Comparison of ENCODE assay signal across 8 cellular contexts in the genomic region with DNA sequence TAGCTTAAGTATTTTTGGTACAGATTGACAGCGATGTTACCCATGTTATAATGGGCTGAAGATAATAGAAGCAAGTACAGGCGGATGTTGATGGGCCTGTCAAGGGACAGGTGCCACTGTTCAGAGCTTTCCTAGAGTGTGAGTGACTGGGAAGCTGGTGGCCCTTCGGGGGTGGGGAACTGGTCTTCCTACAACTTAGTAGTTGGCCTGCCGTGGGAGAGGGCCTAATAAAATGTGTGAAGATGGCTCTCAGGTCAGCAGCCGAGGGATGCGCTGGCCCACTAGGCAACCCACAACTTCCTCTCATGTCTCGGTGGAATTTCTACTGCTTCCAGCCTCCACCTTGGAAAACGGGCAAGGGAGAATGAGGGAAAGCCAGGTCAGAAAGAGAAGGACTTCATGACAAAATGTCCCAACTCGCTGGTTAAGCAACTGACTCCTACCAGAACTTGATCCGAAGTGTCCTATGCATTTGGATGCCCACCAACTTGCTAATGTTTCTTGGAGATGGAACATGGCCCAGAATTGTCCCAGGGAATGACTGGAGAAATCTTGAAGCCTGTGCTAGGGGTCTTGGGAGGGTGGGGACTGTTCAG. TPM values are rescaled to one million over a fixed set of nuclear protein-coding genes. Genes with fewer than 3 reads are reported as not detected.
DNase-seq lines count a peak whose midpoint lies in the region; ATAC-seq lines count a peak whose summit lies in the region.

No MANE protein-coding gene starts in this region.

- CTCF ChIA-PET in activated CD4-positive, alpha-beta memory T cell treated with anti-CD3 and anti-CD28 coated beads for 36 hours (lab: Charles Lee) = interaction anchor here (0.8 to 2.4 kb wide), 4 partner anchors 10 to 128 kb away, joined by 3 to 6 read pairs (median 4); no protein-coding TSS in a partner anchor

- no peak overlapping the region for H3K27ac ChIP-seq in iPS-18a (ENCODE audit: low read length)

- H3K4me1 Mint-ChIP-seq in T-helper 1 cell treated with Interleukin-12 subunit alpha and Interleukin-12 subunit beta and Interleukin-4 antibody, amounts not matched to agents 30 μg/mL and 1 μg/mL, for 36 hours (ENCODE audit: low read depth) = peaks cover 32% of the 10 kb centered on the region
- H3K4me1 Mint-ChIP-seq in activated CD4-positive, alpha-beta memory T cell treated with anti-CD3 and anti-CD28 coated beads for 36 hours (ENCODE audit: low read depth) = peaks cover 30% of the 10 kb centered on the region
- peaks cover 24% of the 10 kb centered on the region for H3K4me1 Mint-ChIP-seq in stimulated activated naive CD8-positive, alpha-beta T cell treated with anti-CD3 and anti-CD28 coated beads, Interleukin-15, amount 100 ng/mL, for 72 hours

- POLR2A ChIA-PET in activated CD4-positive, alpha-beta memory T cell treated with anti-CD3 and anti-CD28 coated beads for 36 hours (lab: Charles Lee) = interaction anchor here (1.0 to 1.5 kb wide), 7 partner anchors 10 to 136 kb away, joined by 3 to 6 read pairs (median 3); partner anchors contain the start of gene HPS3

- intact Hi-C loops in activated CD4-positive, alpha-beta memory T cell treated with anti-CD3 and anti-CD28 coated beads for 36 hours (cut with micrococcal nuclease) = no loop called here

- H3K9me3 ChIP-seq in iPS-18a (ENCODE audit: control insufficient read depth, low read depth, low read length) = no peaks in the 10 kb centered on the region

- no peaks in the 10 kb centered on the region for H3K27me3 Mint-ChIP-seq in T-helper 1 cell treated with Interleukin-12 subunit alpha and Interleukin-12 subunit beta and Interleukin-4 antibody, amounts not matched to agents 30 μg/mL and 1 μg/mL, for 36 hours (ENCODE audit: low read depth)
- no peaks in the 10 kb centered on the region for H3K27me3 Mint-ChIP-seq in activated CD4-positive, alpha-beta memory T cell treated with anti-CD3 and anti-CD28 coated beads for 36 hours
- no peaks in the 10 kb centered on the region for H3K27me3 Mint-ChIP-seq in stimulated activated naive CD8-positive, alpha-beta T cell treated with anti-CD3 and anti-CD28 coated beads, Interleukin-15, amount 100 ng/mL, for 72 hours

- peak overlapping the region; percentile 71 for H3K4me3 ChIP-seq in iPS-18a (ENCODE audit: low read length)

- H3K4me1 ChIP-seq in iPS-18a (ENCODE audit: control insufficient read depth, low read depth, low read length) = peaks cover 10% of the 10 kb centered on the region

- DNase-seq in T-helper 1 cell (no peak), epidermal melanocyte (ENCODE audit: insufficient read length, low spot score) (no peak), NCI-H128 (lab: John Stamatoyannopoulos, UW; ENCODE audit: unreplicated experiment) (no peak)
- DNase-seq in activated CD4-positive, alpha-beta memory T cell treated with anti-CD3 and anti-CD28 coated beads for 36 hours = no peak
- no peak for DNase-seq in stimulated activated naive CD8-positive, alpha-beta T cell treated with anti-CD3 and anti-CD28 coated beads, Interleukin-15, amount 100 ng/mL, for 72 hours
- DNase-seq in activated effector memory CD4-positive, alpha-beta T cell treated with Interleukin-2 at 50 U/mL for 16 hours = no peak

- H3K36me3 Mint-ChIP-seq in T-helper 1 cell treated with Interleukin-12 subunit alpha and Interleukin-12 subunit beta and Interleukin-4 antibody, amounts not matched to agents 30 μg/mL and 1 μg/mL, for 36 hours (ENCODE audit: low read depth) = peaks cover 22% of the 10 kb centered on the region
- peaks cover 19% of the 10 kb centered on the region for H3K36me3 Mint-ChIP-seq in activated CD4-positive, alpha-beta memory T cell treated with anti-CD3 and anti-CD28 coated beads for 36 hours

- H3K27ac Mint-ChIP-seq in T-helper 1 cell treated with Interleukin-12 subunit alpha and Interleukin-12 subunit beta and Interleukin-4 antibody, amounts not matched to agents 30 μg/mL and 1 μg/mL, for 36 hours = peak overlapping the region; percentile 73
- H3K27ac Mint-ChIP-seq in activated CD4-positive, alpha-beta memory T cell treated with anti-CD3 and anti-CD28 coated beads for 36 hours = peak overlapping the region; percentile 50
- H3K27ac Mint-ChIP-seq in stimulated activated naive CD8-positive, alpha-beta T cell treated with anti-CD3 and anti-CD28 coated beads, Interleukin-15, amount 100 ng/mL, for 72 hours = peak overlapping the region in 1 of 2 donors; percentile 51

- H3K4me3 Mint-ChIP-seq in T-helper 1 cell treated with Interleukin-12 subunit alpha and Interleukin-12 subunit beta and Interleukin-4 antibody, amounts not matched to agents 30 μg/mL and 1 μg/mL, for 36 hours = peak overlapping the region; percentile 77
- H3K4me3 Mint-ChIP-seq in activated CD4-positive, alpha-beta memory T cell treated with anti-CD3 and anti-CD28 coated beads for 36 hours = peak overlapping the region; percentile 68
- peak overlapping the region; percentile 83 to 91 for H3K4me3 Mint-ChIP-seq in stimulated activated naive CD8-positive, alpha-beta T cell treated with anti-CD3 and anti-CD28 coated beads, Interleukin-15, amount 100 ng/mL, for 72 hours

- H3K36me3 ChIP-seq in iPS-18a (ENCODE audit: control insufficient read depth, low read depth, low read length) = peaks cover 13% of the 10 kb centered on the region

- H3K9me3 Mint-ChIP-seq in T-helper 1 cell treated with Interleukin-12 subunit alpha and Interleukin-12 subunit beta and Interleukin-4 antibody, amounts not matched to agents 30 μg/mL and 1 μg/mL, for 36 hours = no peaks in the 10 kb centered on the region
- H3K9me3 Mint-ChIP-seq in activated CD4-positive, alpha-beta memory T cell treated with anti-CD3 and anti-CD28 coated beads for 36 hours = no peaks in the 10 kb centered on the region
- no peaks in the 10 kb centered on the region for H3K9me3 Mint-ChIP-seq in stimulated activated naive CD8-positive, alpha-beta T cell treated with anti-CD3 and anti-CD28 coated beads, Interleukin-15, amount 100 ng/mL, for 72 hours

- H3K27me3 ChIP-seq in iPS-18a (ENCODE audit: control insufficient read depth, insufficient read depth, low read length) = peaks cover 20% of the 10 kb centered on the region

- ATAC-seq in stimulated activated naive CD8-positive, alpha-beta T cell treated with anti-CD3 and anti-CD28 coated beads, Interleukin-15, amount 100 ng/mL, for 72 hours = no peak

- H3K9ac ChIP-seq in iPS-18a (ENCODE audit: low read length) = no peak overlapping the region

RNA-seq across cellular contexts. Expression of gene GYG1, which starts 1.4 kb away (rescaled TPM):
- total RNA-seq in activated CD4-positive, alpha-beta memory T cell treated with anti-CD3 and anti-CD28 coated beads for 36 hours = 10 to 100 TPM; 21.5 to 22.1 TPM
